In the genomic region with DNA sequence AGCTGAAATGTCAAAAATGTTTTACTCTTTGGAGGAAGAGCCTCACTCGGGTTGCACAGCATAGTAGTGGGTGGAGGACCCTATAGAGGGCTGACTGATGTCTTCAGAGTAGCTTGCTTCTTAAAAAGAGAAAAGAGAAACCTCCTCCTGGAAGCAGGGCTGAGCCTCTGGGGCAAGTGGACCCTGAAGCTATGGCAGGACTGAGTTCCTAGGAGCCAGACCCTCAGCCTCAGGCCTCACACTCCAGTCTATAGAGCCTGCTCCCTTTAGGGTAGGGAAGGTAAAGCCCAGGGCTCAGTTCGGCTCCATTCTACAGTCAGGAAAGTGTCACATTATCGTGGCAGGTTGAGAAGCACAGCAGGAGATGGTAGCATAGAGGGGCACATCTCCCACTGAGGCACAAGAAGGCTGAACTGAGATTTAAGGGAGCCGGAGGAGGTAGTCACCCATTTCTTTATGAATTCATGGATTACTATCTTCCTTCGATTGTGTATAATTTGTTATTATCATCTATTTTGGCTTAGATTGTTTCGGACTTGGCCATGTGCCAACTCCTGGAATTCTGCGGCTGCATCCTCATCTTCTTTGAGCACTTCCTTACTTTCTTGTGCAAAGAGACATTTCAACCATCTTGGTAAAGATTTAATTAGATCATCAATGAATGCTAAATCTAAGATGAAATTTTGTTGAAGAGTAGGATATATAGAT, we compare ENCODE assay signal across 2 cellular contexts.
TF ChIP-seq lines count a peak whose summit lies in the region.

No MANE protein-coding gene starts in this region.

TF ChIP-seq in K562, 482 proteins besides CTCF, POLR2A, EP300 and RAD21:
- TF ChIP-seq NFIC (IDR thresholded peaks at IDR 0.05) (peak; percentile 98), NFIX (CRISPR knock-in tag; IDR thresholded peaks at IDR 0.05; ENCODE audit: low read depth) (peak; percentile 93), SIN3B (IDR thresholded peaks at IDR 0.05; ENCODE audit: low read depth) (no peak)

TF ChIP-seq in HepG2, 621 proteins besides CTCF, POLR2A, EP300 and RAD21:
- TF ChIP-seq ELF1 (CRISPR knock-in tag; IDR thresholded peaks at IDR 0.05), result no peak
- TF ChIP-seq LCORL (IDR thresholded peaks at IDR 0.05), result peak; percentile 84
- no peak for TF ChIP-seq LCORL (CRISPR knock-in tag; IDR thresholded peaks at IDR 0.05)
